In the genomic region with DNA sequence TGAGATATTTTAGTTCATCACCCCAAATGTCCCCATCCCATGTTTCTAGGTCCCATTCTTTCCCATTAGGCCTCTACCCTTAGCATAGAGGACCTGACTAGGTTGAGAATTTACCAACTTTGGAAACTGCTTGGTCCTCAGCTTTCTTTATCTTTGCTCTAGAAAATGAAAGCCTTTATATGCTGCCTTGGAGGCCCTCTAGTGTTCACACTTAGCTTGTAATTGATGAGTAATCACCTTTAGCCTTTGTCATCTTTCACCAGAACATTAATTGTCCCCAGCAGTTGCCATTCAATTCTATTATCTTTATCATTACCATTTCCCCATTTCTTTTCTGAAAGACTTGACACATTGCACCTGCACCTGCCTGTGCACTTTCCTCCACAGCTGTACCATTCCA, we compare ENCODE assay signal across 8 cellular contexts.
A peak's percentile ranks its signal among the peaks of the same experiment; 100 is the strongest.
DNase-seq lines count a peak whose midpoint lies in the region; ATAC-seq and TF ChIP-seq lines count a peak whose summit lies in the region.

No MANE protein-coding gene starts in this region.

- DNase-seq in AG09309 (ENCODE audit: low read depth) (no peak), NCI-H69 (lab: John Stamatoyannopoulos, UW) (peak; percentile 0), fibroblast of the aortic adventitia (ENCODE audit: low read depth) (peak; percentile 8), tibial nerve (ENCODE audit: low spot score in 2 of 2) (no peak), GM13976 (ENCODE audit: low spot score) (no peak), OCI-M2 (lab: John Stamatoyannopoulos, UW; ENCODE audit: unreplicated experiment) (no peak), COLO668 (lab: John Stamatoyannopoulos, UW; ENCODE audit: unreplicated experiment) (no peak)

- H3K36me3 ChIP-seq in tibial nerve: no peaks in the 10 kb centered on the region

- no peak overlapping the region for H3K4me3 ChIP-seq in AG09309 (ENCODE audit: control insufficient read depth, low read depth, low read length)
- no peak overlapping the region for H3K4me3 ChIP-seq in fibroblast of the aortic adventitia (ENCODE audit: low read depth, low read length)
- H3K4me3 ChIP-seq in tibial nerve: no peak overlapping the region

- H3K9me3 ChIP-seq in tibial nerve: no peaks in the 10 kb centered on the region

- peak; percentile 63 for ATAC-seq in GM19467 (IDR thresholded peaks at IDR 0.05; ENCODE audit: unreplicated experiment)

- no peak overlapping the region for H3K27ac ChIP-seq in tibial nerve

- in situ Hi-C loops in GM13976 (cut with MboI; ENCODE audit: low sequenced_read_pairs, unreplicated experiment): no loop called here

- TF ChIP-seq CTCF in AG09309 (IDR thresholded peaks at IDR 0.05; ENCODE audit: control insufficient read depth, insufficient read depth, low read depth, low read length, missing control alignments) (peak; percentile 28), fibroblast of the aortic adventitia (IDR thresholded peaks at IDR 0.05; ENCODE audit: insufficient read depth, low read length) (peak; percentile 26), tibial nerve (IDR thresholded peaks at IDR 0.05) (peak in 3 of 5 experiments; percentile 5 to 18 (median 11)), GM13976 (IDR thresholded peaks at IDR 0.05; ENCODE audit: borderline replicate concordance, control extremely low read depth, extremely low read depth, insufficient read depth, missing control alignments) (no peak)

- H3K27me3 ChIP-seq in tibial nerve: no peaks in the 10 kb centered on the region

- no peaks in the 10 kb centered on the region for H3K4me1 ChIP-seq in tibial nerve

- TF ChIP-seq POLR2A in tibial nerve (IDR thresholded peaks at IDR 0.05): no peak

- no peak for TF ChIP-seq EP300 in tibial nerve (IDR thresholded peaks at IDR 0.05)

Comparison
In these comparisons a context has a peak if more than half of its experiments do, and no peak if none do; other contexts are left out.
1. DNase-seq: peak in NCI-H69 (single experiment) and fibroblast of the aortic adventitia (single experiment); none in AG09309 (single experiment), tibial nerve (0 of 2), GM13976 (single experiment), OCI-M2 (single experiment) and COLO668 (single experiment).